1 cellular context compared by ENCODE assay signal in the genomic region with DNA sequence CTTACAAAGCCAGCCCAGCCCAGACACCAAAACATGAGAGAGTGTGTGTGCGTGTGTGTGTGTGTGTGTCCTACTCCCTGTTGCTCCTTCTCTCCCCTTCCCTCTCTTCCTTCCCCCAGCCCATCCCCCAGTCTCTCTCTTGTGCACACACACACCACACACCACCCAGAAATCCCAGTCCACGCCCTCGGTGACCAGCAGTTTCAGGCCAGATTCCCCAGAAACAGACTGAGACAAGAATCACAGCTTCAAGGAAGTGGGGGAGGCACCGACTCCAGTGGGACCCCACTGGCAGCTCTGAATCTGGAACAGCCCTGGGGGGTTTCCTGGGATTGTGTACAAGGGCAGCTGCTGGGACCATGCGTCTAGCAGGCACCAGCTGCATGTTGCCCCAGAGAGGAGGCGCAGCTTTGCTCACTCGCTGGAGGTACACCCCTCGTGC.
TF ChIP-seq lines count a peak whose summit lies in the region.

No MANE protein-coding gene starts in this region.

TF ChIP-seq in SK-N-SH treated with all-trans-retinoic acid at 6 μM for 48 hours, 23 proteins besides CTCF, POLR2A, EP300 and RAD21 (continued from another document):
- TF ChIP-seq, protein P1, sequence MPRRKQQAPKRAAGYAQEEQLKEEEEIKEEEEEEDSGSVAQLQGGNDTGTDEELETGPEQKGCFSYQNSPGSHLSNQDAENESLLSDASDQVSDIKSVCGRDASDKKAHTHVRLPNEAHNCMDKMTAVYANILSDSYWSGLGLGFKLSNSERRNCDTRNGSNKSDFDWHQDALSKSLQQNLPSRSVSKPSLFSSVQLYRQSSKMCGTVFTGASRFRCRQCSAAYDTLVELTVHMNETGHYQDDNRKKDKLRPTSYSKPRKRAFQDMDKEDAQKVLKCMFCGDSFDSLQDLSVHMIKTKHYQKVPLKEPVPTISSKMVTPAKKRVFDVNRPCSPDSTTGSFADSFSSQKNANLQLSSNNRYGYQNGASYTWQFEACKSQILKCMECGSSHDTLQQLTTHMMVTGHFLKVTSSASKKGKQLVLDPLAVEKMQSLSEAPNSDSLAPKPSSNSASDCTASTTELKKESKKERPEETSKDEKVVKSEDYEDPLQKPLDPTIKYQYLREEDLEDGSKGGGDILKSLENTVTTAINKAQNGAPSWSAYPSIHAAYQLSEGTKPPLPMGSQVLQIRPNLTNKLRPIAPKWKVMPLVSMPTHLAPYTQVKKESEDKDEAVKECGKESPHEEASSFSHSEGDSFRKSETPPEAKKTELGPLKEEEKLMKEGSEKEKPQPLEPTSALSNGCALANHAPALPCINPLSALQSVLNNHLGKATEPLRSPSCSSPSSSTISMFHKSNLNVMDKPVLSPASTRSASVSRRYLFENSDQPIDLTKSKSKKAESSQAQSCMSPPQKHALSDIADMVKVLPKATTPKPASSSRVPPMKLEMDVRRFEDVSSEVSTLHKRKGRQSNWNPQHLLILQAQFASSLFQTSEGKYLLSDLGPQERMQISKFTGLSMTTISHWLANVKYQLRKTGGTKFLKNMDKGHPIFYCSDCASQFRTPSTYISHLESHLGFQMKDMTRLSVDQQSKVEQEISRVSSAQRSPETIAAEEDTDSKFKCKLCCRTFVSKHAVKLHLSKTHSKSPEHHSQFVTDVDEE (CRISPR knock-in tag; IDR thresholded peaks at IDR 0.05) = no peak
